Comparison of ENCODE assay signal across 12 cellular contexts in genomic region chr10:132607491-132607890, GRCh38.
DNase-seq lines count a peak whose midpoint lies in the region; ATAC-seq and TF ChIP-seq lines count a peak whose summit lies in the region.
"Had no signal": no experiment of that assay in that cellular context is flagged by ENCODE, and none has a peak within 500 bp of the region (broad histone marks: within the 10 kb centered on the region; RNA-seq: fewer than 3 reads in every experiment).

No MANE protein-coding gene starts in this region.

- peak overlapping the region; percentile 73; the same call in 1 of the 2 replicates for H3K4me2 ChIP-seq in BLaER1

- no peak for ATAC-seq in GM18868 (IDR thresholded peaks at IDR 0.05; ENCODE audit: unreplicated experiment)
- ATAC-seq in HG02588 (IDR thresholded peaks at IDR 0.05; ENCODE audit: unreplicated experiment): no peak
- ATAC-seq: CD8-positive, alpha-beta T cell had no signal

- DNase-seq in H7 (peak; percentile 68), esophagus muscularis mucosa (ENCODE audit: extremely low spot score) (no peak), posterior vena cava (ENCODE audit: low spot score) (peak; percentile 68), activated T-cell treated with anti-CD3 and anti-CD28 coated beads for 4 hours (no peak)
- DNase-seq: BE2C; CD8-positive, alpha-beta T cell; NCI-H1417 treated with DMSO at 0.1 percent for 48 hours; NCI-H2029 treated with DMSO at 0.1 percent for 48 hours; NCI-H510A had no signal

- H3K27ac ChIP-seq in BLaER1: no peak overlapping the region
- peak overlapping the region in 3 of 4 donors; percentile 5 to 80 (median 25) for H3K27ac ChIP-seq in esophagus muscularis mucosa (replicated peaks in 1 of 4)

- peaks cover 78% of the 10 kb centered on the region for H4K20me1 ChIP-seq in BLaER1

- no peaks in the 10 kb centered on the region for H3K27me3 ChIP-seq in BLaER1
- H3K27me3 ChIP-seq in H7 (ENCODE audit: control insufficient read depth, insufficient read depth, low read length): no peaks in the 10 kb centered on the region
- no peaks in the 10 kb centered on the region for H3K27me3 ChIP-seq in esophagus muscularis mucosa
- H3K27me3 ChIP-seq: BE2C had no signal

- H3K36me3 ChIP-seq in BLaER1 (no peaks in the 10 kb centered on the region), H7 (replicated peaks; ENCODE audit: control insufficient read depth, insufficient read depth, low read length) (no peaks in the 10 kb centered on the region), esophagus muscularis mucosa (no peaks in the 10 kb centered on the region)
- H3K36me3 ChIP-seq: BE2C had no signal

- H3K4me3 ChIP-seq in BLaER1: no peak overlapping the region
- no peak overlapping the region for H3K4me3 ChIP-seq in H7 (ENCODE audit: insufficient read depth, low read depth, low read length)
- H3K4me3 ChIP-seq in esophagus muscularis mucosa: peak overlapping the region in 1 of 4 donors; percentile 3

- H3K4me1 ChIP-seq in BLaER1: peaks cover 32% of the 10 kb centered on the region
- peaks cover 40 to 99% (median 92%) of the 10 kb centered on the region in 4 donors for H3K4me1 ChIP-seq in esophagus muscularis mucosa
- H3K4me1 ChIP-seq: BE2C had no signal

- TF ChIP-seq EP300 in esophagus muscularis mucosa (IDR thresholded peaks at IDR 0.05): no peak

- peaks cover 19% of the 10 kb centered on the region for H3K9me3 ChIP-seq in BLaER1
- no peaks in the 10 kb centered on the region for H3K9me3 ChIP-seq in esophagus muscularis mucosa
- H3K9me3 ChIP-seq: BE2C had no signal

- whole genome bisulfite sequencing in esophagus muscularis mucosa: 79% methylated on average over 18 of the region's 20 CpGs

- intact Hi-C loops in esophagus muscularis mucosa (cut with DNase I): no loop called here
- intact Hi-C loops in posterior vena cava (cut with DNase I): no loop called here

- no peak for TF ChIP-seq CTCF in esophagus muscularis mucosa (IDR thresholded peaks at IDR 0.05)

- no peak overlapping the region for H3K9ac ChIP-seq in BLaER1

- TF ChIP-seq POLR2A in esophagus muscularis mucosa (IDR thresholded peaks at IDR 0.05; ENCODE audit: low read depth): no peak

Comparison
In these comparisons a context has a peak if more than half of its experiments do, and no peak if none do; other contexts are left out.
1. DNase-seq: peak in H7 (single experiment) and posterior vena cava (single experiment); none in esophagus muscularis mucosa (single experiment) and activated T-cell treated with anti-CD3 and anti-CD28 coated beads for 4 hours (single experiment).